9 cellular contexts compared by ENCODE assay signal in the genomic region with DNA sequence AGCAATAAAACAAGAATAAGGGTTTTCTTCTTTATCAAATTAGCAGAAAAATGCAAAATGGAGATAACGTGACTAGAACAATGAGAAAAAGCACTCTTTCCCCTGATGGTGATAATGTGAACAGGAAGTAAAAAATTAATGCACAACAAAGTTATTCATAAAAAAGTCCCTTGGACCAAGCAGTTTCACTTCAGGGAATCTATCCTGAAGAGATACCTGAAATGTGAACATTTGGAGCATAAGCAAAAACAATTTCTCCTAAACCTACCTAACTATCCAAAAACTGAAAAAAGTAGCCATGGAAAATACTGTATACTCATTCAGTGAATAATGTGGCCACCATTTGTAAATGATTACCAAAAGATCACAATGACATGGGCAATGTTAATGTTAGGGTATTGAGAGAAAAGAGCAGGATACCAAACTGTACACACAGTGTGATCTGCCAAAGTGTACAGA. TPM values are rescaled to one million over a fixed set of nuclear protein-coding genes. Genes with fewer than 3 reads are reported as not detected.
DNase-seq lines count a peak whose midpoint lies in the region; ATAC-seq and TF ChIP-seq lines count a peak whose summit lies in the region.
"Had no signal": no experiment of that assay in that cellular context is flagged by ENCODE, and none has a peak within 500 bp of the region (broad histone marks: within the 10 kb centered on the region; RNA-seq: fewer than 3 reads in every experiment).

No MANE protein-coding gene starts in this region.

- no peaks in the 10 kb centered on the region for H3K9me3 Mint-ChIP-seq in naive thymus-derived CD8-positive, alpha-beta T cell

- intact Hi-C loops in left ventricle myocardium superior (cut with micrococcal nuclease) = no loop called here
- intact Hi-C loops in lower lobe of right lung (cut with DNase I) = no loop called here
- intact Hi-C loops in upper lobe of right lung (cut with DNase I) = no loop called here

- H3K4me3 Mint-ChIP-seq in naive thymus-derived CD8-positive, alpha-beta T cell = peak overlapping the region in 2 of 10 donors; percentile 13 to 20

- no peak for DNase-seq in naive thymus-derived CD8-positive, alpha-beta T cell
- DNase-seq in left ventricle myocardium superior (no peak), lower lobe of right lung (no peak), upper lobe of right lung (no peak)
- no peak for DNase-seq in NK-92 treated with Interleukin-12 subunit alpha and Interleukin-12 subunit beta, amount 100 ng/mL, for 24 hours (lab: John Stamatoyannopoulos, UW)
- DNase-seq: activated CD4-positive, alpha-beta T cell treated with anti-CD3 and anti-CD28 coated beads, Interleukin-2, amount 50 U/mL, for 4 hours had no signal

- ATAC-seq in GM18870 (IDR thresholded peaks at IDR 0.05; ENCODE audit: unreplicated experiment) (peak; percentile 85), GM21737 (IDR thresholded peaks at IDR 0.05; ENCODE audit: unreplicated experiment) (peak; percentile 87), HG03575 (IDR thresholded peaks at IDR 0.05; ENCODE audit: extremely low read depth, insufficient number of reproducible peaks, low FRiP score, unreplicated experiment) (peak; percentile 75), left ventricle myocardium superior (no peak), lower lobe of right lung (no peak), upper lobe of right lung (no peak)
- ATAC-seq in naive thymus-derived CD8-positive, alpha-beta T cell = no peak

- peaks cover 12 to 80% (median 23%) of the 10 kb centered on the region in 3 donors for H3K36me3 Mint-ChIP-seq in naive thymus-derived CD8-positive, alpha-beta T cell

- H3K27ac ChIP-seq in lower lobe of right lung (no peak overlapping the region), upper lobe of right lung (no peak overlapping the region)

- no peaks in the 10 kb centered on the region for H3K27me3 Mint-ChIP-seq in naive thymus-derived CD8-positive, alpha-beta T cell

- H3K27ac Mint-ChIP-seq in naive thymus-derived CD8-positive, alpha-beta T cell = peak overlapping the region in 6 of 10 donors; percentile 8 to 80 (median 33)

- H3K27me3 ChIP-seq in lower lobe of right lung (ENCODE audit: low read depth) = no peaks in the 10 kb centered on the region
- no peaks in the 10 kb centered on the region for H3K27me3 ChIP-seq in upper lobe of right lung

- peaks cover 34 to 69% (median 60%) of the 10 kb centered on the region in 4 donors for H3K4me1 Mint-ChIP-seq in naive thymus-derived CD8-positive, alpha-beta T cell

- H3K4me3 ChIP-seq in lower lobe of right lung = no peak overlapping the region
- H3K4me3 ChIP-seq in upper lobe of right lung = no peak overlapping the region

- peaks cover 36% of the 10 kb centered on the region for H3K36me3 ChIP-seq in lower lobe of right lung
- peaks cover 20% of the 10 kb centered on the region for H3K36me3 ChIP-seq in upper lobe of right lung

- POLR2A ChIA-PET in naive thymus-derived CD8-positive, alpha-beta T cell (lab: Charles Lee) = no interaction called here

- peaks cover 8% of the 10 kb centered on the region for H3K4me1 ChIP-seq in lower lobe of right lung
- peaks cover 16% of the 10 kb centered on the region for H3K4me1 ChIP-seq in upper lobe of right lung

- H3K9me3 ChIP-seq in lower lobe of right lung (no peaks in the 10 kb centered on the region), upper lobe of right lung (no peaks in the 10 kb centered on the region)

- TF ChIP-seq CTCF in lower lobe of right lung (IDR thresholded peaks at IDR 0.05) (no peak), upper lobe of right lung (IDR thresholded peaks at IDR 0.05) (no peak)

RNA-seq across cellular contexts. Expression of a gene that starts 48.7 kb away (rescaled TPM):
- total RNA-seq in naive thymus-derived CD8-positive, alpha-beta T cell = 100 to 1,000 TPM; 215 to 221 TPM
- polyA plus RNA-seq in naive thymus-derived CD8-positive, alpha-beta T cell = 10 to 100 TPM; 32.2 to 45.2 (median 41.2) TPM
- total RNA-seq in left ventricle myocardium superior (194 TPM), lower lobe of right lung (229 TPM), upper lobe of right lung (211 TPM)

RNA-seq across cellular contexts. Expression of a gene that starts 49.2 kb away (rescaled TPM):
- total RNA-seq in naive thymus-derived CD8-positive, alpha-beta T cell = 1 to 10 TPM; 1.2 to 1.5 TPM
- 1 to 10 TPM in 2 of 3 donors, under 1 TPM in 1; 0.32 to 1.5 (median 1.4) TPM for polyA plus RNA-seq in naive thymus-derived CD8-positive, alpha-beta T cell
- total RNA-seq in left ventricle myocardium superior = 0.55 TPM
- 3.3 TPM for total RNA-seq in lower lobe of right lung
- 1.8 TPM for total RNA-seq in upper lobe of right lung

Comparison
In these comparisons a context has a peak if more than half of its experiments do, and no peak if none do; other contexts are left out.
1. ATAC-seq: peak in GM18870 (single experiment), GM21737 (single experiment) and HG03575 (single experiment); none in naive thymus-derived CD8-positive, alpha-beta T cell (0 of 2), left ventricle myocardium superior (single experiment), lower lobe of right lung (0 of 2) and upper lobe of right lung (single experiment).